Comparison of ENCODE assay signal across 18 cellular contexts in the genomic region with DNA sequence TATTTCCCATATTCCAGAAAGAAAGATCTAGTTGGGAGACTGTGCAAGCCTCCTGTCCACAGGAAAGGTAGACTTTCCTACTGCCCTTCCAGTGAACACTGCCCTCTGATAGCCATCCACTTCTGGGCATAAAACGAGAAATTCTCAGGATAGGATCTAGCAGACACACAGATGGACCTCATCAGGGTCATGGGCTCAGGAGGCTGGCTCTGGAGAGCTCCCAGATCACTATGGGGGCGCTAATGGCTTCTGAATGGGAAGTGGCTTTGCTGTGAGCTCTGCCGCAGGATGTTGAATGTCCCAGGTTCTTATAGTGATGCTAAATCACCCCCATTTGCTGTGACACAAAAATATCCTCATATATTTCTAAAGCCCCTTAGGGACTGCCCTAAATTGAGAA.
A peak's percentile ranks its signal among the peaks of the same experiment; 100 is the strongest.
DNase-seq lines count a peak whose midpoint lies in the region; ATAC-seq, FAIRE-seq and TF ChIP-seq lines count a peak whose summit lies in the region.
"Had no signal": no experiment of that assay in that cellular context is flagged by ENCODE, and none has a peak within 500 bp of the region (broad histone marks: within the 10 kb centered on the region; RNA-seq: fewer than 3 reads in every experiment).

No MANE protein-coding gene starts in this region.

- ATAC-seq in Right ventricle myocardium superior (ENCODE audit: poor library complexity) = no peak

- H3K4me1 ChIP-seq in left ventricle myocardium inferior (peaks cover 59% of the 10 kb centered on the region), esophagus muscularis mucosa (peaks cover 23 to 94% (median 85%) of the 10 kb centered on the region in 4 donors), sigmoid colon (peaks cover 0 to 82% (median 80%) of the 10 kb centered on the region in 4 donors)
- H3K4me1 ChIP-seq: BLaER1, Caco-2 had no signal

- peaks cover 73% of the 10 kb centered on the region for H3K36me3 Mint-ChIP-seq in MCF 10A (ENCODE audit: insufficient read depth, unreplicated experiment)
- H3K36me3 Mint-ChIP-seq: IgD-negative memory B cell had no signal

- no peaks in the 10 kb centered on the region for H3K9me3 ChIP-seq in left ventricle myocardium inferior (replicated peaks)
- H3K9me3 ChIP-seq in esophagus muscularis mucosa = no peaks in the 10 kb centered on the region
- H3K9me3 ChIP-seq in sigmoid colon = no peaks in the 10 kb centered on the region
- H3K9me3 ChIP-seq: BLaER1, Caco-2, HAP-1 had no signal

- 93% methylated on average over 3 of the region's 3 CpGs for WGBS in esophagus muscularis mucosa
- 92 to 95% methylated on average over 3 of the region's 3 CpGs for WGBS in sigmoid colon, 2 donors

- H3K4me1 Mint-ChIP-seq in MCF 10A (ENCODE audit: insufficient read depth, unreplicated experiment) = peaks cover 12% of the 10 kb centered on the region
- H3K4me1 Mint-ChIP-seq: CD8-positive, alpha-beta memory T cell; IgD-negative memory B cell had no signal

- H3K9me3 Mint-ChIP-seq in MCF 10A (ENCODE audit: unreplicated experiment) = no peaks in the 10 kb centered on the region
- H3K9me3 Mint-ChIP-seq: CD8-positive, alpha-beta memory T cell; IgD-negative memory B cell had no signal

- POLR2A ChIA-PET in MCF 10A (lab: Yijun Ruan, JAX) = no interaction called here

- H3K36me3 ChIP-seq in left ventricle myocardium inferior (peaks cover 28% of the 10 kb centered on the region), esophagus muscularis mucosa (peaks cover 23 to 50% (median 39%) of the 10 kb centered on the region in 4 donors), sigmoid colon (peaks cover 17 to 59% (median 28%) of the 10 kb centered on the region in 4 donors)
- H3K36me3 ChIP-seq: HAP-1 had no signal

- H3K27me3 ChIP-seq in left ventricle myocardium inferior (ENCODE audit: low read depth) (no peaks in the 10 kb centered on the region), esophagus muscularis mucosa (no peaks in the 10 kb centered on the region), sigmoid colon (no peaks in the 10 kb centered on the region)
- H3K27me3 ChIP-seq: BLaER1 had no signal

- peak overlapping the region; percentile 23 for H3K27ac ChIP-seq in left ventricle myocardium inferior (replicated peaks)
- H3K27ac ChIP-seq in esophagus muscularis mucosa (replicated peaks in 1 of 4) = peak overlapping the region; percentile 52 to 69 (median 58)
- peak overlapping the region in 3 of 4 donors; percentile 11 to 74 (median 72) for H3K27ac ChIP-seq in sigmoid colon
- H3K27ac ChIP-seq: BLaER1 had no signal

- intact Hi-C loops in left ventricle myocardium inferior (cut with micrococcal nuclease) (no loop called here), Right ventricle myocardium superior (cut with DNase I) (no loop called here), esophagus muscularis mucosa (cut with DNase I) (no loop called here), sigmoid colon (cut with DNase I) (no loop called here), MCF 10A (cut with micrococcal nuclease) (loop anchor here (5.0 kb wide), 1 partner anchor 35 kb away; no protein-coding TSS in a partner anchor)

- TF ChIP-seq EP300 in esophagus muscularis mucosa (IDR thresholded peaks at IDR 0.05) (no peak), sigmoid colon (IDR thresholded peaks at IDR 0.05) (no peak)

- DNase-seq in left ventricle myocardium inferior (no peak), Right ventricle myocardium superior (no peak), esophagus muscularis mucosa (ENCODE audit: extremely low spot score) (no peak), sigmoid colon (no peak), NCI-H748 treated with DMSO at 0.1 percent for 48 hours (lab: John Stamatoyannopoulos, UW) (no peak), MCF 10A (ENCODE audit: unreplicated experiment) (no peak), HTR-8/SVneo (ENCODE audit: insufficient read length, low spot score) (no peak)
- DNase-seq: 8988T; AML-193; Caco-2; CD8-positive, alpha-beta memory T cell; DND-41; GDM1 had no signal

- CTCF ChIA-PET in MCF 10A (lab: Yijun Ruan, JAX) = no interaction called here

- TF ChIP-seq CTCF in left ventricle myocardium inferior (IDR thresholded peaks at IDR 0.05; ENCODE audit: borderline replicate concordance) (no peak), esophagus muscularis mucosa (IDR thresholded peaks at IDR 0.05) (no peak), sigmoid colon (IDR thresholded peaks at IDR 0.05) (no peak), MCF 10A (IDR thresholded peaks at IDR 0.05; ENCODE audit: unreplicated experiment) (no peak)

- TF ChIP-seq POLR2A in esophagus muscularis mucosa (IDR thresholded peaks at IDR 0.05; ENCODE audit: low read depth) (no peak), sigmoid colon (IDR thresholded peaks at IDR 0.05) (no peak)

- no peak overlapping the region for H3K27ac Mint-ChIP-seq in MCF 10A (ENCODE audit: low read depth, unreplicated experiment)
- H3K27ac Mint-ChIP-seq: CD8-positive, alpha-beta memory T cell; IgD-negative memory B cell had no signal

- H3K27me3 Mint-ChIP-seq in MCF 10A (ENCODE audit: insufficient read depth, unreplicated experiment) = no peaks in the 10 kb centered on the region
- H3K27me3 Mint-ChIP-seq: CD8-positive, alpha-beta memory T cell; IgD-negative memory B cell had no signal

- H3K4me3 ChIP-seq in left ventricle myocardium inferior (no peak overlapping the region), esophagus muscularis mucosa (no peak overlapping the region), sigmoid colon (no peak overlapping the region)
- H3K4me3 ChIP-seq: BLaER1, HAP-1 had no signal

- FAIRE-seq in HTR-8/SVneo (lab: Jason Lieb, UNC) = no peak
- FAIRE-seq: GM12892, H1 had no signal

- no TSS peak for BruUV-seq in MCF 10A (replicated peaks; lab: Mats Ljungman, UMichigan)

- H3K4me3 Mint-ChIP-seq in MCF 10A (ENCODE audit: unreplicated experiment) = no peak overlapping the region
- H3K4me3 Mint-ChIP-seq: CD8-positive, alpha-beta memory T cell; IgD-negative memory B cell had no signal
